Comparison of ENCODE assay signal across 15 cellular contexts in the genomic region with DNA sequence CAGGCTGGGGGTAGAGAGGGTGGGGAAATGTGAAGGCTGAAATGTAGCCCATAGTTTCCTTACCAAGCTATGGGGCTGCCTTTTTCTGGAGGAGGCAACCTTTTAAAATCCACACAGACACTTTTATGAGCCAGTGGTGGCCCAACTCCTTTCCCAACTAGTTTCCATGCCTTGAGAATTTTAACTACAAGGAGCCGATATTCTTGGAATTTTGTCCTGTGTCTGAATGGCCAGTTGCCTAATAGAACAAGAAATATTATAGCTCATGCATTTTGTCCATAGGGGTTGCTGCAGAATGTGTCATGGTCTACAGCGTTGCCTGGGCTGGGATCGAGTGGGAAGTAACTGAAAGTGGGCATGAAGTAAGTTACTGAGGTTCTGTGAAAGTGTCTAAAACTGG.
"Had no signal": no experiment of that assay in that cellular context is flagged by ENCODE, and none has a peak within 500 bp of the region (broad histone marks: within the 10 kb centered on the region; RNA-seq: fewer than 3 reads in every experiment).

No MANE protein-coding gene starts in this region.

- H3K27me3 ChIP-seq: gastrocnemius medialis, heart right ventricle, neutrophil, ovary, right atrium auricular region, testis had no signal

- DNase-seq: effector CD4-positive, alpha-beta T cell; gastrocnemius medialis; heart right ventricle; islet precursor cell; mammary epithelial cell; mucosa of descending colon; naive thymus-derived CD8-positive, alpha-beta T cell; ovary; small intestine; testis had no signal

- H3K4me3 ChIP-seq: coronary artery, gastrocnemius medialis, heart right ventricle, mucosa of descending colon, ovary, right atrium auricular region, testis had no signal

- H3K4me1 ChIP-seq: gastrocnemius medialis, right atrium auricular region, testis had no signal

- H3K36me3 Mint-ChIP-seq: naive thymus-derived CD8-positive, alpha-beta T cell; type B pancreatic cell had no signal

- H3K9me3 Mint-ChIP-seq: naive thymus-derived CD8-positive, alpha-beta T cell; type B pancreatic cell had no signal

- H3K36me3 ChIP-seq: gastrocnemius medialis, heart right ventricle, neutrophil, ovary, right atrium auricular region had no signal

- H3K9me3 ChIP-seq: gastrocnemius medialis, heart right ventricle, mucosa of descending colon, neutrophil, ovary, right atrium auricular region, testis had no signal

- H3K4me3 Mint-ChIP-seq: naive thymus-derived CD8-positive, alpha-beta T cell; type B pancreatic cell had no signal

- H3K27ac ChIP-seq: coronary artery, gastrocnemius medialis, heart right ventricle, neutrophil, ovary, right atrium auricular region, testis had no signal

- ATAC-seq: gastrocnemius medialis; left lobe of liver; mucosa of descending colon; naive thymus-derived CD8-positive, alpha-beta T cell had no signal

- H3K27ac Mint-ChIP-seq: type B pancreatic cell had no signal
